In genomic region chr9:5587024-5587423, GRCh38 we compare ENCODE assay signal across 10 cellular contexts. TPM values are rescaled to one million over a fixed set of nuclear protein-coding genes. Genes with fewer than 3 reads are reported as not detected.
DNase-seq lines count a peak whose midpoint lies in the region; ATAC-seq and TF ChIP-seq lines count a peak whose summit lies in the region.
"Had no signal": no experiment of that assay in that cellular context is flagged by ENCODE, and none has a peak within 500 bp of the region (broad histone marks: within the 10 kb centered on the region; RNA-seq: fewer than 3 reads in every experiment).

No MANE protein-coding gene starts in this region.

- no peak overlapping the region for H3K9ac ChIP-seq in KMS-11

- H3K4me1 ChIP-seq in KMS-11 (ENCODE audit: low read depth, poor library complexity, severe bottlenecking) = peaks cover 61% of the 10 kb centered on the region
- peaks cover 5 to 16% of the 10 kb centered on the region in 2 donors for H3K4me1 ChIP-seq in thyroid gland

- WGBS in thyroid gland, 2 donors = 67 to 89% methylated on average over 1 of the region's 1 CpG

- H3K27me3 Mint-ChIP-seq in activated naive CD8-positive, alpha-beta T cell treated with anti-CD3 and anti-CD28 coated beads, Interleukin-2, amount 50 U/mL, for 24 hours = no peaks in the 10 kb centered on the region
- peaks cover 0 to 7% of the 10 kb centered on the region in 2 donors for H3K27me3 Mint-ChIP-seq in natural killer cell treated with Interleukin-12 subunit alpha and Interleukin-12 subunit beta and Interleukin-15 and Interleukin-18, amount 100 ng/mL, for 72 hours

- intact Hi-C loops in thyroid gland (cut with DNase I) = no loop called here

- peak overlapping the region; percentile 33 for H3K4me2 ChIP-seq in KMS-11

- peaks cover 3% of the 10 kb centered on the region for H3K36me3 Mint-ChIP-seq in activated naive CD8-positive, alpha-beta T cell treated with anti-CD3 and anti-CD28 coated beads, Interleukin-2, amount 50 U/mL, for 24 hours (ENCODE audit: low read depth)
- no peaks in the 10 kb centered on the region for H3K36me3 Mint-ChIP-seq in natural killer cell treated with Interleukin-12 subunit alpha and Interleukin-12 subunit beta and Interleukin-15 and Interleukin-18, amount 100 ng/mL, for 72 hours

- TF ChIP-seq POLR2A in thyroid gland (IDR thresholded peaks at IDR 0.05) = no peak

- peak overlapping the region; percentile 10 for H3K4me3 Mint-ChIP-seq in activated naive CD8-positive, alpha-beta T cell treated with anti-CD3 and anti-CD28 coated beads, Interleukin-2, amount 50 U/mL, for 24 hours
- peak overlapping the region; percentile 36 for H3K4me3 Mint-ChIP-seq in natural killer cell treated with Interleukin-12 subunit alpha and Interleukin-12 subunit beta and Interleukin-15 and Interleukin-18, amount 100 ng/mL, for 72 hours

- H3K27ac ChIP-seq in KMS-11 (no peak overlapping the region; the same call in 1 of the 2 replicates), thyroid gland (no peak overlapping the region)
- H3K27ac ChIP-seq: thoracic aorta had no signal

- TF ChIP-seq CTCF in AG10803 (conservative IDR thresholded peaks at IDR 0.05; ENCODE audit: low read length) (no peak), KMS-11 (conservative IDR thresholded peaks at IDR 0.05; ENCODE audit: low read depth, low read length) (no peak), thyroid gland (IDR thresholded peaks at IDR 0.05) (no peak)

- no peaks in the 10 kb centered on the region for H3K9me3 ChIP-seq in thyroid gland
- H3K9me3 ChIP-seq: thoracic aorta had no signal

- no peaks in the 10 kb centered on the region for H3K27me3 ChIP-seq in KMS-11 (ENCODE audit: insufficient read depth, low read depth)
- H3K27me3 ChIP-seq in thyroid gland = no peaks in the 10 kb centered on the region

- H3K9me3 Mint-ChIP-seq in activated naive CD8-positive, alpha-beta T cell treated with anti-CD3 and anti-CD28 coated beads, Interleukin-2, amount 50 U/mL, for 24 hours = no peaks in the 10 kb centered on the region
- H3K9me3 Mint-ChIP-seq in natural killer cell treated with Interleukin-12 subunit alpha and Interleukin-12 subunit beta and Interleukin-15 and Interleukin-18, amount 100 ng/mL, for 72 hours = no peaks in the 10 kb centered on the region

- H2AFZ ChIP-seq in KMS-11 (ENCODE audit: low read depth) = no peak overlapping the region

- no peaks in the 10 kb centered on the region for H4K20me1 ChIP-seq in KMS-11 (ENCODE audit: insufficient read depth)

- peaks cover 72% of the 10 kb centered on the region for H3K4me1 Mint-ChIP-seq in activated naive CD8-positive, alpha-beta T cell treated with anti-CD3 and anti-CD28 coated beads, Interleukin-2, amount 50 U/mL, for 24 hours
- H3K4me1 Mint-ChIP-seq in natural killer cell treated with Interleukin-12 subunit alpha and Interleukin-12 subunit beta and Interleukin-15 and Interleukin-18, amount 100 ng/mL, for 72 hours (ENCODE audit: low read depth in 2 of 2) = peaks cover 42% of the 10 kb centered on the region in 2 donors

- H3K36me3 ChIP-seq in KMS-11 (ENCODE audit: insufficient read depth) (no peaks in the 10 kb centered on the region), thyroid gland (no peaks in the 10 kb centered on the region)
- H3K36me3 ChIP-seq: thoracic aorta had no signal

- H3K4me3 ChIP-seq in AG10803 (ENCODE audit: low read length) (no peak overlapping the region), KMS-11 (IDR thresholded peaks at IDR 0.05; ENCODE audit: insufficient read depth, low read depth, low read length) (no peak overlapping the region), thyroid gland (replicated peaks in 1 of 3) (no peak overlapping the region)
- H3K4me3 ChIP-seq: thoracic aorta had no signal

- ATAC-seq in activated naive CD8-positive, alpha-beta T cell treated with anti-CD3 and anti-CD28 coated beads, Interleukin-2, amount 50 U/mL, for 24 hours = peak; percentile 64
- peak; percentile 87 to 90 for ATAC-seq in natural killer cell treated with Interleukin-12 subunit alpha and Interleukin-12 subunit beta and Interleukin-15 and Interleukin-18, amount 100 ng/mL, for 72 hours

- DNase-seq in AG10803 (ENCODE audit: low read depth) = peak; percentile 77
- peak; percentile 57 for DNase-seq in activated naive CD8-positive, alpha-beta T cell treated with anti-CD3 and anti-CD28 coated beads, Interleukin-2, amount 50 U/mL, for 24 hours
- no peak for DNase-seq in natural killer cell treated with Interleukin-12 subunit alpha and Interleukin-12 subunit beta and Interleukin-15 and Interleukin-18, amount 100 ng/mL, for 72 hours (ENCODE audit: low spot score)
- no peak for DNase-seq in NCI-H2171 treated with DMSO at 0.1 percent for 48 hours (lab: John Stamatoyannopoulos, UW)
- DNase-seq in UCSD-AML1 (lab: John Stamatoyannopoulos, UW; ENCODE audit: unreplicated experiment) = no peak
- no peak for DNase-seq in 8988T
- no peak for DNase-seq in thyroid gland
- DNase-seq: Calu3 had no signal

- H3K79me2 ChIP-seq in KMS-11 (ENCODE audit: insufficient read depth, low read depth) = no peaks in the 10 kb centered on the region

- H3K27ac Mint-ChIP-seq in activated naive CD8-positive, alpha-beta T cell treated with anti-CD3 and anti-CD28 coated beads, Interleukin-2, amount 50 U/mL, for 24 hours = peak overlapping the region; percentile 86
- peak overlapping the region; percentile 79 to 97 for H3K27ac Mint-ChIP-seq in natural killer cell treated with Interleukin-12 subunit alpha and Interleukin-12 subunit beta and Interleukin-15 and Interleukin-18, amount 100 ng/mL, for 72 hours

RNA-seq across cellular contexts. Expression of gene RIC1, which starts 41.9 kb away (rescaled TPM):
- 10 to 100 TPM; 25.4 to 36.1 TPM for total RNA-seq in natural killer cell treated with Interleukin-12 subunit alpha and Interleukin-12 subunit beta and Interleukin-15 and Interleukin-18, amount 100 ng/mL, for 72 hours
- 10 to 100 TPM; 42.7 to 56.1 (median 44.9) TPM for total RNA-seq in thyroid gland

Comparison
In these comparisons a context has a peak if more than half of its experiments do, and no peak if none do; other contexts are left out.
1. DNase-seq: peak in AG10803 (single experiment) and activated naive CD8-positive, alpha-beta T cell treated with anti-CD3 and anti-CD28 coated beads, Interleukin-2, amount 50 U/mL, for 24 hours (single experiment); none in natural killer cell treated with Interleukin-12 subunit alpha and Interleukin-12 subunit beta and Interleukin-15 and Interleukin-18, amount 100 ng/mL, for 72 hours (single experiment), NCI-H2171 treated with DMSO at 0.1 percent for 48 hours (single experiment), UCSD-AML1 (single experiment), 8988T (single experiment) and thyroid gland (0 of 2).